ENCODE assay signal across 7 cellular contexts in genomic region chr1:207004931-207005830, GRCh38. TPM values are rescaled to one million over a fixed set of nuclear protein-coding genes. Genes with fewer than 3 reads are reported as not detected.
DNase-seq lines count a peak whose midpoint lies in the region; ATAC-seq and TF ChIP-seq lines count a peak whose summit lies in the region.

No MANE protein-coding gene starts in this region.

- H3K9me2 ChIP-seq in Karpas-422 (replicated peaks; ENCODE audit: insufficient read depth, low read length): no peaks in the 10 kb centered on the region

- no peaks in the 10 kb centered on the region for H3K79me2 ChIP-seq in Karpas-422 (ENCODE audit: low read length)

- H3K9me3 Mint-ChIP-seq in stimulated activated naive B cell treated with anti-CD40 and anti-IgM and Interleukin-4, amounts not matched to agents 10 μg/mL and 1 μg/mL and 100 μg/mL, for 72 hours: no peaks in the 10 kb centered on the region

- no peak overlapping the region for H3K4me3 ChIP-seq in Karpas-422 (ENCODE audit: low read length)
- H3K4me3 ChIP-seq in SJCRH30: no peak overlapping the region
- no peak overlapping the region for H3K4me3 ChIP-seq in brain microvascular endothelial cell (ENCODE audit: low read depth, low read length)

- H3K27ac ChIP-seq in Karpas-422 (ENCODE audit: low read length) (no peak overlapping the region), SJCRH30 (no peak overlapping the region), brain microvascular endothelial cell (no peak overlapping the region)

- in situ Hi-C loops in G401 (cut with HindIII; ENCODE audit: low sequenced_read_pairs): no loop called here
- in situ Hi-C loops in brain microvascular endothelial cell (cut with HindIII; ENCODE audit: low pct_ligation_motif_present, low sequenced_read_pairs): no loop called here

- H2AFZ ChIP-seq in Karpas-422 (ENCODE audit: low read length): no peak overlapping the region

- TF ChIP-seq CTCF in brain microvascular endothelial cell (IDR thresholded peaks at IDR 0.05; ENCODE audit: low read depth, low read length, missing control alignments): peak; percentile 92

- H3K4me1 Mint-ChIP-seq in stimulated activated naive B cell treated with anti-CD40 and anti-IgM and Interleukin-4, amounts not matched to agents 10 μg/mL and 1 μg/mL and 100 μg/mL, for 72 hours: peaks cover 3 to 7% of the 10 kb centered on the region in 2 donors

- H3K9me3 ChIP-seq in Karpas-422 (ENCODE audit: low read length) (no peaks in the 10 kb centered on the region), SJCRH30 (replicated peaks) (peaks cover 7% of the 10 kb centered on the region)

- DNase-seq in G401 (ENCODE audit: low spot score) (peak; percentile 35), Karpas-422 (peak; percentile 63), SJCRH30 (peak; percentile 44 to 63), brain microvascular endothelial cell (peak; percentile 69), iris pigment epithelial cell (ENCODE audit: low read depth) (peak; percentile 66)
- no peak for DNase-seq in stimulated activated naive B cell treated with anti-CD40 and anti-IgM and Interleukin-4, amounts not matched to agents 10 μg/mL and 1 μg/mL and 100 μg/mL, for 72 hours

- H3K4me3 Mint-ChIP-seq in stimulated activated naive B cell treated with anti-CD40 and anti-IgM and Interleukin-4, amounts not matched to agents 10 μg/mL and 1 μg/mL and 100 μg/mL, for 72 hours: no peak overlapping the region

- H3K4me2 ChIP-seq in Karpas-422 (ENCODE audit: low read depth, low read length, poor library complexity, severe bottlenecking): no peak overlapping the region

- no peak overlapping the region for H3K9ac ChIP-seq in Karpas-422 (ENCODE audit: low read length)

- H3K4me1 ChIP-seq in Karpas-422 (ENCODE audit: low read length): no peaks in the 10 kb centered on the region
- H3K4me1 ChIP-seq in SJCRH30: peaks cover 6% of the 10 kb centered on the region; the same call in 1 of the 2 replicates

- H3K36me3 Mint-ChIP-seq in stimulated activated naive B cell treated with anti-CD40 and anti-IgM and Interleukin-4, amounts not matched to agents 10 μg/mL and 1 μg/mL and 100 μg/mL, for 72 hours: no peaks in the 10 kb centered on the region

- H3K27me3 Mint-ChIP-seq in stimulated activated naive B cell treated with anti-CD40 and anti-IgM and Interleukin-4, amounts not matched to agents 10 μg/mL and 1 μg/mL and 100 μg/mL, for 72 hours: peaks cover 11 to 14% of the 10 kb centered on the region in 2 donors

- H3K27ac Mint-ChIP-seq in stimulated activated naive B cell treated with anti-CD40 and anti-IgM and Interleukin-4, amounts not matched to agents 10 μg/mL and 1 μg/mL and 100 μg/mL, for 72 hours: no peak overlapping the region

- H3K36me3 ChIP-seq in Karpas-422 (ENCODE audit: insufficient read depth, low read length) (no peaks in the 10 kb centered on the region), SJCRH30 (no peaks in the 10 kb centered on the region), brain microvascular endothelial cell (replicated peaks) (no peaks in the 10 kb centered on the region)

- ATAC-seq in stimulated activated naive B cell treated with anti-CD40 and anti-IgM and Interleukin-4, amounts not matched to agents 10 μg/mL and 1 μg/mL and 100 μg/mL, for 72 hours (replicated peaks): peak; percentile 60 to 67
- ATAC-seq in GM19023 (IDR thresholded peaks at IDR 0.05; ENCODE audit: unreplicated experiment): no peak

- H4K20me1 ChIP-seq in Karpas-422 (ENCODE audit: insufficient read depth, low read depth, low read length): no peaks in the 10 kb centered on the region

- H3K27me3 ChIP-seq in Karpas-422 (ENCODE audit: low read length) (no peaks in the 10 kb centered on the region), SJCRH30 (no peaks in the 10 kb centered on the region), brain microvascular endothelial cell (replicated peaks) (no peaks in the 10 kb centered on the region)

RNA-seq across cellular contexts. Expression of gene C1orf116, which starts 27.4 kb away (rescaled TPM):
- total RNA-seq in G401 (2014; rRNA removed; shearing (Covaris generic)): not detected in 2 replicates
- total RNA-seq in Karpas-422 (2014; rRNA removed; shearing (Covaris generic); ENCODE audit: low replicate concordance): not detected in 2 replicates
- not detected in 2 replicates for total RNA-seq in SJCRH30 (2014; rRNA removed; shearing (Covaris generic))

RNA-seq across cellular contexts. Expression of gene FCAMR, which starts 34.9 kb away (rescaled TPM):
- total RNA-seq in G401 (2014; rRNA removed; shearing (Covaris generic)): not detected in 2 replicates
- not detected in 2 replicates for total RNA-seq in Karpas-422 (2014; rRNA removed; shearing (Covaris generic); ENCODE audit: low replicate concordance)
- total RNA-seq in SJCRH30 (2014; rRNA removed; shearing (Covaris generic)): not detected in 2 replicates

RNA-seq across cellular contexts. Expression of gene YOD1, which starts 45.8 kb away (rescaled TPM):
- 9.6 and 14.9 TPM in 2 replicates for total RNA-seq in G401 (2014; rRNA removed; shearing (Covaris generic))
- not detected in 2 replicates for total RNA-seq in Karpas-422 (2014; rRNA removed; shearing (Covaris generic); ENCODE audit: low replicate concordance)
- total RNA-seq in SJCRH30 (2014; rRNA removed; shearing (Covaris generic)): 3.0 and 3.8 TPM in 2 replicates

RNA-seq across cellular contexts. Expression of gene PFKFB2, which starts 47.9 kb away (rescaled TPM):
- 18.8 and 25.6 TPM in 2 replicates for total RNA-seq in G401 (2014; rRNA removed; shearing (Covaris generic))
- total RNA-seq in Karpas-422 (2014; rRNA removed; shearing (Covaris generic); ENCODE audit: low replicate concordance): 0.07 TPM in 1 of 2 replicates, not detected in the other
- 0.68 and 1.0 TPM in 2 replicates for total RNA-seq in SJCRH30 (2014; rRNA removed; shearing (Covaris generic))

RNA-seq across cellular contexts. Expression of gene PIGR, which starts 58.9 kb away (rescaled TPM):
- not detected in 2 replicates for total RNA-seq in G401 (2014; rRNA removed; shearing (Covaris generic))
- not detected in 2 replicates for total RNA-seq in Karpas-422 (2014; rRNA removed; shearing (Covaris generic); ENCODE audit: low replicate concordance)
- total RNA-seq in SJCRH30 (2014; rRNA removed; shearing (Covaris generic)): not detected in 2 replicates
